10 cellular contexts compared by ENCODE assay signal in the genomic region with DNA sequence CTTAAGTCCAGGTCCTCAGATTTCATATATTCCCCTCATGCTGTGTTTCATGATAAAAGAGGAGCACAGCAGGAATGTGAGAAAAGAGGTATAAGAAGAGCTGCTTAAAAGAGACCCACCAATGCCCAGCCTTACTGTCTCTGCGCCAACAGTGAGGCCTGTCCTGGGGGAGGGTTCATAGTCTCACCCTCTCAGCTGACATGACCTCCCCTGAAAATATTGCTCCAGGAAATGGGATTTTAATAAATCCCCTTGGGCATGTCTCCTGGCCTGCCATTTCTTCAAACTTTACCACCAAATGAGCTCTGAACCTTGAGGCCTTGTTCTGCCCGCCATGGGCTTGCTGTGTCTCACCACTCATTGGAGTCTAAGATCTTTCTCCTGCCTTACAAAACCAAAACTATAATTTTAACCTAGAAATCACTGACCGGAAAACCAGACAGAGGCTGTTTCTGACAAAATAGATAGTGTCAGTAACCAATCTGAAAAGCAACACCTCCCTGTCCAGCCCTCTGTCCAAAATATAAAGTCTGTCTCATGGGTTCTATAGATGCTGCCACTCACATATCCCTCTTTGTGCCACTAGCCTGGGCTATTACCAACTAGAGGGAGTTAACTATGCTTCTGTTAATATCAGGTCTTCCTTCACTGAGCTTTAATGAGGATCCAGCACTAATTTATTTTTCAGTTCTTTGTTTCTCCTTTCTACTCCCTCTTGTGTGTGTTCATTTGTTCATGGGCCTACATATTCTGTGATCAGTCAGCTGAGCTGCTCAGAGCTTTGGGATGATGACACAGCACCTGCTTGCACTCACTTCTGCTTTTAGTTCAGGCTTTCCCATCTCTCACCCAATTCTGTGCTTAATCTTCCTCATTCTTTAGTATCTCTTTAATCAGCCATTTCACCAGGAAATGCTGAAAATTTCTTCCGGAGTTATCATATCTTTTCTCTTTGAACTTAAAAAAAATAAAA. TPM values are rescaled to one million over a fixed set of nuclear protein-coding genes. Genes with fewer than 3 reads are reported as not detected.
DNase-seq lines count a peak whose midpoint lies in the region; ATAC-seq and TF ChIP-seq lines count a peak whose summit lies in the region.
"Had no signal": no experiment of that assay in that cellular context is flagged by ENCODE, and none has a peak within 500 bp of the region (broad histone marks: within the 10 kb centered on the region; RNA-seq: fewer than 3 reads in every experiment).

A gene with protein sequence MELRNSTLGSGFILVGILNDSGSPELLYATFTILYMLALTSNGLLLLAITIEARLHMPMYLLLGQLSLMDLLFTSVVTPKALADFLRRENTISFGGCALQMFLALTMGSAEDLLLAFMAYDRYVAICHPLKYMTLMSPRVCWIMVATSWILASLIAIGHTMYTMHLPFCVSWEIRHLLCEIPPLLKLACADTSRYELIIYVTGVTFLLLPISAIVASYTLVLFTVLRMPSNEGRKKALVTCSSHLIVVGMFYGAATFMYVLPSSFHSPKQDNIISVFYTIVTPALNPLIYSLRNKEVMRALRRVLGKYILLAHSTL (minus strand): TSS at position 51 of the 973 bp plus-strand sequence. CDS start 3,019 bp downstream, outside the sequence.

- DNase-seq in germinal center (ENCODE audit: low spot score) (peak; percentile 21), cerebellum (ENCODE audit: low spot score) (no peak), NCI-H69 (lab: John Stamatoyannopoulos, UW) (no peak), cardiac septum (ENCODE audit: low spot score) (no peak), NCI-H345 (lab: John Stamatoyannopoulos, UW) (no peak)
- DNase-seq: activated CD4-positive, alpha-beta T cell treated with anti-CD3 and anti-CD28 coated beads for 1 hour; NCI-H1092 treated with DMSO at 0.1 percent for 48 hours had no signal

- ATAC-seq in GM18505 (IDR thresholded peaks at IDR 0.05; ENCODE audit: unreplicated experiment) (peak; percentile 93), GM21528 (IDR thresholded peaks at IDR 0.05; ENCODE audit: low FRiP score, unreplicated experiment) (peak; percentile 93), HG03442 (IDR thresholded peaks at IDR 0.05; ENCODE audit: unreplicated experiment) (peak; percentile 90)

- intact Hi-C loops in cardiac septum (cut with DNase I): no loop called here

- no peak for TF ChIP-seq POLR2A in GM18505 (IDR thresholded peaks at IDR 0.05; ENCODE audit: borderline replicate concordance, extremely low read depth, insufficient read depth, insufficient read length)

RNA-seq across cellular contexts. Expression of the gene that starts here (rescaled TPM):
- total RNA-seq in cerebellum (2.3 TPM), cardiac septum (not detected)
